ENCODE assay signal across 2 cellular contexts in the genomic region with DNA sequence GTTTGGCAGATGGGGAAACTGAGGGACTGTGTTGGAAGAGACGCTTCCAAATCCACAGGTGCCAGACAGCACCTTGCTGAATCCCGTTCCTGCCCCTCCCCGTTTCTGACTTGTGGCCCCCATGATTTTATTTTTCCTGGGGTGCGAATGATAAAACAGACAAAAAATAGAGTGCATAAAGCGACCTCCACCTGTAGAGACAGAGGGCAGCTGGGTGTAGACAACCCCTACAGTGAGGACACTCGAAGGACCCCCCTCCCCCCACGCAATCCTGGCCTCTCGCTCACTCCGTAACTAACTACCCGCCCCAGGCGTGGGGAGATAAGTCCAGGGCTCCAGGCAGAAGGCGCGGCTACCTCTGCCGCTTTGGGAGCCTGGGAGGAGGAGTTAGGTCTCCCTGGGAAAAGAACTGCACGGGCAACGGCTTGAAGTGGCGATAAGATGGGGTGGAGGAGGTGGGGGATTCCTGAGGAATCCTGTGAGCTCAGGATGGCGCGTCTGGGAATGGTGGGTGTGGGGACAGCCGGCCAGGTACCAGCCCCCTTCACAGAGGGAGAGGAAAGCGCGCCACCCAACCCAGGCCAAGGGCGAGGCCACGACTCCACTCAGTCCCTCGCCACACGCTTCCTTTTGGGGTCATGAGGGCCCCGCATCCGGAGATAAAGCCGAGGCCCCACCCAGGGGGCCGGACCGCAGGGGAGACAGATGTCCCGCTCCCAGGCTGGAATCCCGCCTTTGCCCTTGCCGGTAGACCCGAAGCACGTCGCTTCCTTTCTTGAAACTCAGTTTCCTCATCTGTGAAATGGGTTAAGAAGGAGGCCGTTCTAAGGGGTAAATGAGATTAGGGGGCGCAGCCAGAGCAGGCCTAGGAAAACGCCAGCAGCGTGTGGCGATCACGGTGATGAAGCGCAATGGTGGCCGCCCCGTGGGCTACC.
TF ChIP-seq lines count a peak whose summit lies in the region.

No MANE protein-coding gene starts in this region.

TF ChIP-seq in IMR-90, 13 proteins besides CTCF, POLR2A, EP300 and RAD21:
- TF ChIP-seq BHLHE40 (IDR thresholded peaks at IDR 0.05; ENCODE audit: low read depth, low read length) (peak; percentile 45; the same call in 1 of the 2 replicates), SMC3 (IDR thresholded peaks at IDR 0.05; ENCODE audit: low read depth, low read length) (no peak), RCOR1 (IDR thresholded peaks at IDR 0.05; ENCODE audit: insufficient replicate concordance, low read length) (peak; percentile 20)
- TF ChIP-seq, protein P1, sequence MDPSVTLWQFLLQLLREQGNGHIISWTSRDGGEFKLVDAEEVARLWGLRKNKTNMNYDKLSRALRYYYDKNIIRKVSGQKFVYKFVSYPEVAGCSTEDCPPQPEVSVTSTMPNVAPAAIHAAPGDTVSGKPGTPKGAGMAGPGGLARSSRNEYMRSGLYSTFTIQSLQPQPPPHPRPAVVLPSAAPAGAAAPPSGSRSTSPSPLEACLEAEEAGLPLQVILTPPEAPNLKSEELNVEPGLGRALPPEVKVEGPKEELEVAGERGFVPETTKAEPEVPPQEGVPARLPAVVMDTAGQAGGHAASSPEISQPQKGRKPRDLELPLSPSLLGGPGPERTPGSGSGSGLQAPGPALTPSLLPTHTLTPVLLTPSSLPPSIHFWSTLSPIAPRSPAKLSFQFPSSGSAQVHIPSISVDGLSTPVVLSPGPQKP (IDR thresholded peaks at IDR 0.05; ENCODE audit: borderline replicate concordance, low read depth, low read length): no peak

TF ChIP-seq in GM12878, 131 proteins besides CTCF, POLR2A, EP300 and RAD21 (continues in another document):
- TF ChIP-seq ZBED1 (IDR thresholded peaks at IDR 0.05; ENCODE audit: borderline replicate concordance): no peak
- TF ChIP-seq ZNF274 (IDR thresholded peaks at IDR 0.05; ENCODE audit: insufficient read depth, insufficient read length): no peak
- no peak for TF ChIP-seq CBX5 (IDR thresholded peaks at IDR 0.05; ENCODE audit: low read depth)
- TF ChIP-seq, protein P2, sequence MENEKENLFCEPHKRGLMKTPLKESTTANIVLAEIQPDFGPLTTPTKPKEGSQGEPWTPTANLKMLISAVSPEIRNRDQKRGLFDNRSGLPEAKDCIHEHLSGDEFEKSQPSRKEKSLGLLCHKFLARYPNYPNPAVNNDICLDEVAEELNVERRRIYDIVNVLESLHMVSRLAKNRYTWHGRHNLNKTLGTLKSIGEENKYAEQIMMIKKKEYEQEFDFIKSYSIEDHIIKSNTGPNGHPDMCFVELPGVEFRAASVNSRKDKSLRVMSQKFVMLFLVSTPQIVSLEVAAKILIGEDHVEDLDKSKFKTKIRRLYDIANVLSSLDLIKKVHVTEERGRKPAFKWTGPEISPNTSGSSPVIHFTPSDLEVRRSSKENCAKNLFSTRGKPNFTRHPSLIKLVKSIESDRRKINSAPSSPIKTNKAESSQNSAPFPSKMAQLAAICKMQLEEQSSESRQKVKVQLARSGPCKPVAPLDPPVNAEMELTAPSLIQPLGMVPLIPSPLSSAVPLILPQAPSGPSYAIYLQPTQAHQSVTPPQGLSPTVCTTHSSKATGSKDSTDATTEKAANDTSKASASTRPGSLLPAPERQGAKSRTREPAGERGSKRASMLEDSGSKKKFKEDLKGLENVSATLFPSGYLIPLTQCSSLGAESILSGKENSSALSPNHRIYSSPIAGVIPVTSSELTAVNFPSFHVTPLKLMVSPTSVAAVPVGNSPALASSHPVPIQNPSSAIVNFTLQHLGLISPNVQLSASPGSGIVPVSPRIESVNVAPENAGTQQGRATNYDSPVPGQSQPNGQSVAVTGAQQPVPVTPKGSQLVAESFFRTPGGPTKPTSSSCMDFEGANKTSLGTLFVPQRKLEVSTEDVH (IDR thresholded peaks at IDR 0.05; ENCODE audit: low read depth, partially characterized antibody): no peak
- TF ChIP-seq LARP7 (IDR thresholded peaks at IDR 0.05): peak; percentile 47; the same call in 1 of the 2 replicates
- no peak; the same call in 1 of the 2 replicates for TF ChIP-seq ZNF207 (IDR thresholded peaks at IDR 0.05; ENCODE audit: borderline replicate concordance)
- TF ChIP-seq, protein P3, sequence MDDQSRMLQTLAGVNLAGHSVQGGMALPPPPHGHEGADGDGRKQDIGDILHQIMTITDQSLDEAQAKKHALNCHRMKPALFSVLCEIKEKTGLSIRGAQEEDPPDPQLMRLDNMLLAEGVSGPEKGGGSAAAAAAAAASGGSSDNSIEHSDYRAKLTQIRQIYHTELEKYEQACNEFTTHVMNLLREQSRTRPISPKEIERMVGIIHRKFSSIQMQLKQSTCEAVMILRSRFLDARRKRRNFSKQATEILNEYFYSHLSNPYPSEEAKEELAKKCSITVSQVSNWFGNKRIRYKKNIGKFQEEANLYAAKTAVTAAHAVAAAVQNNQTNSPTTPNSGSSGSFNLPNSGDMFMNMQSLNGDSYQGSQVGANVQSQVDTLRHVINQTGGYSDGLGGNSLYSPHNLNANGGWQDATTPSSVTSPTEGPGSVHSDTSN (IDR thresholded peaks at IDR 0.05; ENCODE audit: insufficient replicate concordance, low read depth, low read length): no peak
- no peak for TF ChIP-seq NFYA (IDR thresholded peaks at IDR 0.05; ENCODE audit: borderline replicate concordance, low read depth, low read length)
- TF ChIP-seq, protein P4, sequence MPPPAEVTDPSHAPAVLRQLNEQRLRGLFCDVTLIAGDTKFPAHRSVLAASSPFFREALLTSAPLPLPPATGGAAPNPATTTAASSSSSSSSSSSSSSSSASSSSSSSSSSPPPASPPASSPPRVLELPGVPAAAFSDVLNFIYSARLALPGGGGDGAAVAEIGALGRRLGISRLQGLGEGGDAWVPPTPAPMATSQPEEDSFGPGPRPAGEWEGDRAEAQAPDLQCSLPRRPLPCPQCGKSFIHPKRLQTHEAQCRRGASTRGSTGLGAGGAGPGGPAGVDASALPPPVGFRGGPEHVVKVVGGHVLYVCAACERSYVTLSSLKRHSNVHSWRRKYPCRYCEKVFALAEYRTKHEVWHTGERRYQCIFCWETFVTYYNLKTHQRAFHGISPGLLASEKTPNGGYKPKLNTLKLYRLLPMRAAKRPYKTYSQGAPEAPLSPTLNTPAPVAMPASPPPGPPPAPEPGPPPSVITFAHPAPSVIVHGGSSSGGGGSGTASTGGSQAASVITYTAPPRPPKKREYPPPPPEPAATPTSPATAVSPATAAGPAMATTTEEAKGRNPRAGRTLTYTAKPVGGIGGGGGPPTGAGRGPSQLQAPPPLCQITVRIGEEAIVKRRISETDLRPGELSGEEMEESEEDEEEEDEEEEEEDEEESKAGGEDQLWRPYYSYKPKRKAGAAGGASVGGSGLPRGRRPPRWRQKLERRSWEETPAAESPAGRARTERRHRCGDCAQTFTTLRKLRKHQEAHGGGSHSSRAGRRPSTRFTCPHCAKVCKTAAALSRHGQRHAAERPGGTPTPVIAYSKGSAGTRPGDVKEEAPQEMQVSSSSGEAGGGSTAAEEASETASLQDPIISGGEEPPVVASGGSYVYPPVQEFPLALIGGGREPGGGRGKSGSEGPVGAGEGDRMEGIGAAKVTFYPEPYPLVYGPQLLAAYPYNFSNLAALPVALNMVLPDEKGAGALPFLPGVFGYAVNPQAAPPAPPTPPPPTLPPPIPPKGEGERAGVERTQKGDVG (CRISPR knock-in tag; IDR thresholded peaks at IDR 0.05): no peak
- no peak for TF ChIP-seq NFXL1 (IDR thresholded peaks at IDR 0.05; ENCODE audit: borderline replicate concordance)
- no peak for TF ChIP-seq BMI1 (IDR thresholded peaks at IDR 0.05; ENCODE audit: borderline replicate concordance)
- TF ChIP-seq HDAC2 (IDR thresholded peaks at IDR 0.05): no peak
- TF ChIP-seq MXI1 (IDR thresholded peaks at IDR 0.05; ENCODE audit: low read depth, low read length): 0 out of 2 replicates have a peak, but pooled peaks have one; percentile 13
- no peak for TF ChIP-seq PAX8 (IDR thresholded peaks at IDR 0.05)
- no peak for TF ChIP-seq CBX3 (IDR thresholded peaks at IDR 0.05; ENCODE audit: borderline replicate concordance, low read depth)
- peak; percentile 25; the same call in 1 of the 2 replicates for TF ChIP-seq TCF12 (IDR thresholded peaks at IDR 0.05; ENCODE audit: low read depth, low read length)
- no peak for TF ChIP-seq GABPA (IDR thresholded peaks at IDR 0.05; ENCODE audit: low read depth)
- no peak for TF ChIP-seq ZZZ3 (IDR thresholded peaks at IDR 0.05; ENCODE audit: control insufficient read depth, insufficient read length, low read depth)
- no peak for TF ChIP-seq ZNF622 (IDR thresholded peaks at IDR 0.05)
- TF ChIP-seq, protein P5, sequence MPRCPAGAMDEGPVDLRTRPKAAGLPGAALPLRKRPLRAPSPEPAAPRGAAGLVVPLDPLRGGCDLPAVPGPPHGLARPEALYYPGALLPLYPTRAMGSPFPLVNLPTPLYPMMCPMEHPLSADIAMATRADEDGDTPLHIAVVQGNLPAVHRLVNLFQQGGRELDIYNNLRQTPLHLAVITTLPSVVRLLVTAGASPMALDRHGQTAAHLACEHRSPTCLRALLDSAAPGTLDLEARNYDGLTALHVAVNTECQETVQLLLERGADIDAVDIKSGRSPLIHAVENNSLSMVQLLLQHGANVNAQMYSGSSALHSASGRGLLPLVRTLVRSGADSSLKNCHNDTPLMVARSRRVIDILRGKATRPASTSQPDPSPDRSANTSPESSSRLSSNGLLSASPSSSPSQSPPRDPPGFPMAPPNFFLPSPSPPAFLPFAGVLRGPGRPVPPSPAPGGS (IDR thresholded peaks at IDR 0.05; ENCODE audit: borderline replicate concordance, insufficient read depth, low read depth, low read length, poor library complexity, severe bottlenecking): no peak
- TF ChIP-seq CREB1 (IDR thresholded peaks at IDR 0.05; ENCODE audit: low read depth): 0 out of 2 replicates have a peak, but pooled peaks have one; percentile 6
- no peak for TF ChIP-seq ZNF24 (IDR thresholded peaks at IDR 0.05)
- TF ChIP-seq, protein P6, sequence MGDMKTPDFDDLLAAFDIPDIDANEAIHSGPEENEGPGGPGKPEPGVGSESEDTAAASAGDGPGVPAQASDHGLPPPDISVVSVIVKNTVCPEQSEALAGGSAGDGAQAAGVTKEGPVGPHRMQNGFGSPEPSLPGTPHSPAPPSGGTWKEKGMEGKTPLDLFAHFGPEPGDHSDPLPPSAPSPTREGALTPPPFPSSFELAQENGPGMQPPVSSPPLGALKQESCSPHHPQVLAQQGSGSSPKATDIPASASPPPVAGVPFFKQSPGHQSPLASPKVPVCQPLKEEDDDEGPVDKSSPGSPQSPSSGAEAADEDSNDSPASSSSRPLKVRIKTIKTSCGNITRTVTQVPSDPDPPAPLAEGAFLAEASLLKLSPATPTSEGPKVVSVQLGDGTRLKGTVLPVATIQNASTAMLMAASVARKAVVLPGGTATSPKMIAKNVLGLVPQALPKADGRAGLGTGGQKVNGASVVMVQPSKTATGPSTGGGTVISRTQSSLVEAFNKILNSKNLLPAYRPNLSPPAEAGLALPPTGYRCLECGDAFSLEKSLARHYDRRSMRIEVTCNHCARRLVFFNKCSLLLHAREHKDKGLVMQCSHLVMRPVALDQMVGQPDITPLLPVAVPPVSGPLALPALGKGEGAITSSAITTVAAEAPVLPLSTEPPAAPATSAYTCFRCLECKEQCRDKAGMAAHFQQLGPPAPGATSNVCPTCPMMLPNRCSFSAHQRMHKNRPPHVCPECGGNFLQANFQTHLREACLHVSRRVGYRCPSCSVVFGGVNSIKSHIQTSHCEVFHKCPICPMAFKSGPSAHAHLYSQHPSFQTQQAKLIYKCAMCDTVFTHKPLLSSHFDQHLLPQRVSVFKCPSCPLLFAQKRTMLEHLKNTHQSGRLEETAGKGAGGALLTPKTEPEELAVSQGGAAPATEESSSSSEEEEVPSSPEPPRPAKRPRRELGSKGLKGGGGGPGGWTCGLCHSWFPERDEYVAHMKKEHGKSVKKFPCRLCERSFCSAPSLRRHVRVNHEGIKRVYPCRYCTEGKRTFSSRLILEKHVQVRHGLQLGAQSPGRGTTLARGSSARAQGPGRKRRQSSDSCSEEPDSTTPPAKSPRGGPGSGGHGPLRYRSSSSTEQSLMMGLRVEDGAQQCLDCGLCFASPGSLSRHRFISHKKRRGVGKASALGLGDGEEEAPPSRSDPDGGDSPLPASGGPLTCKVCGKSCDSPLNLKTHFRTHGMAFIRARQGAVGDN (IDR thresholded peaks at IDR 0.05): no peak
- TF ChIP-seq, protein P7, sequence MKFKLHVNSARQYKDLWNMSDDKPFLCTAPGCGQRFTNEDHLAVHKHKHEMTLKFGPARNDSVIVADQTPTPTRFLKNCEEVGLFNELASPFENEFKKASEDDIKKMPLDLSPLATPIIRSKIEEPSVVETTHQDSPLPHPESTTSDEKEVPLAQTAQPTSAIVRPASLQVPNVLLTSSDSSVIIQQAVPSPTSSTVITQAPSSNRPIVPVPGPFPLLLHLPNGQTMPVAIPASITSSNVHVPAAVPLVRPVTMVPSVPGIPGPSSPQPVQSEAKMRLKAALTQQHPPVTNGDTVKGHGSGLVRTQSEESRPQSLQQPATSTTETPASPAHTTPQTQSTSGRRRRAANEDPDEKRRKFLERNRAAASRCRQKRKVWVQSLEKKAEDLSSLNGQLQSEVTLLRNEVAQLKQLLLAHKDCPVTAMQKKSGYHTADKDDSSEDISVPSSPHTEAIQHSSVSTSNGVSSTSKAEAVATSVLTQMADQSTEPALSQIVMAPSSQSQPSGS (IDR thresholded peaks at IDR 0.05; ENCODE audit: low read length): no peak
- 0 out of 2 replicates have a peak, but pooled peaks have one; percentile 36 for TF ChIP-seq GATAD2B (conservative IDR thresholded peaks at IDR 0.05; ENCODE audit: low read depth)
- no peak for TF ChIP-seq RCOR1 (conservative IDR thresholded peaks at IDR 0.05; ENCODE audit: low read depth, low read length)
- TF ChIP-seq HDAC6 (IDR thresholded peaks at IDR 0.05; ENCODE audit: unreplicated experiment): no peak
- TF ChIP-seq, protein P8, sequence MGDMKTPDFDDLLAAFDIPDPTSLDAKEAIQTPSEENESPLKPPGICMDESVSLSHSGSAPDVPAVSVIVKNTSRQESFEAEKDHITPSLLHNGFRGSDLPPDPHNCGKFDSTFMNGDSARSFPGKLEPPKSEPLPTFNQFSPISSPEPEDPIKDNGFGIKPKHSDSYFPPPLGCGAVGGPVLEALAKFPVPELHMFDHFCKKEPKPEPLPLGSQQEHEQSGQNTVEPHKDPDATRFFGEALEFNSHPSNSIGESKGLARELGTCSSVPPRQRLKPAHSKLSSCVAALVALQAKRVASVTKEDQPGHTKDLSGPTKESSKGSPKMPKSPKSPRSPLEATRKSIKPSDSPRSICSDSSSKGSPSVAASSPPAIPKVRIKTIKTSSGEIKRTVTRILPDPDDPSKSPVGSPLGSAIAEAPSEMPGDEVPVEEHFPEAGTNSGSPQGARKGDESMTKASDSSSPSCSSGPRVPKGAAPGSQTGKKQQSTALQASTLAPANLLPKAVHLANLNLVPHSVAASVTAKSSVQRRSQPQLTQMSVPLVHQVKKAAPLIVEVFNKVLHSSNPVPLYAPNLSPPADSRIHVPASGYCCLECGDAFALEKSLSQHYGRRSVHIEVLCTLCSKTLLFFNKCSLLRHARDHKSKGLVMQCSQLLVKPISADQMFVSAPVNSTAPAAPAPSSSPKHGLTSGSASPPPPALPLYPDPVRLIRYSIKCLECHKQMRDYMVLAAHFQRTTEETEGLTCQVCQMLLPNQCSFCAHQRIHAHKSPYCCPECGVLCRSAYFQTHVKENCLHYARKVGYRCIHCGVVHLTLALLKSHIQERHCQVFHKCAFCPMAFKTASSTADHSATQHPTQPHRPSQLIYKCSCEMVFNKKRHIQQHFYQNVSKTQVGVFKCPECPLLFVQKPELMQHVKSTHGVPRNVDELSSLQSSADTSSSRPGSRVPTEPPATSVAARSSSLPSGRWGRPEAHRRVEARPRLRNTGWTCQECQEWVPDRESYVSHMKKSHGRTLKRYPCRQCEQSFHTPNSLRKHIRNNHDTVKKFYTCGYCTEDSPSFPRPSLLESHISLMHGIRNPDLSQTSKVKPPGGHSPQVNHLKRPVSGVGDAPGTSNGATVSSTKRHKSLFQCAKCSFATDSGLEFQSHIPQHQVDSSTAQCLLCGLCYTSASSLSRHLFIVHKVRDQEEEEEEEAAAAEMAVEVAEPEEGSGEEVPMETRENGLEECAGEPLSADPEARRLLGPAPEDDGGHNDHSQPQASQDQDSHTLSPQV (IDR thresholded peaks at IDR 0.05): no peak
